In genomic region chr19:49719420-49719819, GRCh38 we compare ENCODE assay signal across 9 cellular contexts. TPM values are rescaled to one million over a fixed set of nuclear protein-coding genes. Genes with fewer than 3 reads are reported as not detected.
DNase-seq lines count a peak whose midpoint lies in the region; ATAC-seq and TF ChIP-seq lines count a peak whose summit lies in the region.
"Not testable (repeated sequence)": the region's sequence is repeated elsewhere in the genome, so short reads cannot be mapped to it uniquely, and the experiment has no call there.
"Had no signal": no experiment of that assay in that cellular context is flagged by ENCODE, and none has a peak within 500 bp of the region (broad histone marks: within the 10 kb centered on the region; RNA-seq: fewer than 3 reads in every experiment).

No MANE protein-coding gene starts in this region.

- H3K9me3 ChIP-seq in CD8-positive, alpha-beta memory T cell (ENCODE audit: low read length); naive thymus-derived CD4-positive, alpha-beta T cell (ENCODE audit: control insufficient read depth in 2 of 3, low read length in 3 of 3): not testable (repeated sequence)

- H3K27me3 ChIP-seq in CD8-positive, alpha-beta memory T cell (ENCODE audit: insufficient read depth, low read length, poor library complexity, severe bottlenecking); naive thymus-derived CD4-positive, alpha-beta T cell (ENCODE audit: control insufficient read depth in 2 of 2, insufficient read depth in 2 of 2, low read length in 2 of 2): not testable (repeated sequence)

- intact Hi-C loops in naive thymus-derived CD4-positive, alpha-beta T cell (cut with micrococcal nuclease), result loop anchor here in 1 of 2 donors (5.0 kb wide), 1 partner anchor 173 kb away; no protein-coding TSS in a partner anchor

- H3K9me3 Mint-ChIP-seq in CD8-positive, alpha-beta memory T cell; activated naive CD4-positive, alpha-beta T cell treated with anti-CD3 and anti-CD28 coated beads, Interleukin-2, amount 10 ng/mL, durations not matched to agents 7 days and 5 days; chondrocyte (ENCODE audit: low read depth); naive thymus-derived CD4-positive, alpha-beta T cell; osteocyte (ENCODE audit: unreplicated experiment): not testable (repeated sequence)
- peaks cover 12% of the 10 kb centered on the region for H3K9me3 Mint-ChIP-seq in WTC11

- not testable (repeated sequence) for H3K27me3 Mint-ChIP-seq in CD8-positive, alpha-beta memory T cell; WTC11 (ENCODE audit: low read depth); activated naive CD4-positive, alpha-beta T cell treated with anti-CD3 and anti-CD28 coated beads, Interleukin-2, amount 10 ng/mL, durations not matched to agents 7 days and 5 days; chondrocyte (ENCODE audit: low read depth); naive thymus-derived CD4-positive, alpha-beta T cell; osteocyte (ENCODE audit: unreplicated experiment)

- CTCF ChIA-PET in CD8-positive, alpha-beta memory T cell (lab: Charles Lee); activated naive CD4-positive, alpha-beta T cell treated with anti-CD3 and anti-CD28 coated beads, Interleukin-2, amount 10 ng/mL, durations not matched to agents 7 days and 5 days (lab: Charles Lee): not testable (repeated sequence)
- CTCF ChIA-PET in WTC11 (lab: Charles Lee), result interaction anchor here (0.6 kb wide), 1 partner anchor 128 kb away, joined by 3 read pairs; no protein-coding TSS in a partner anchor
- CTCF ChIA-PET in naive thymus-derived CD4-positive, alpha-beta T cell (lab: Charles Lee), result interaction anchor here (0.7 kb wide), 1 partner anchor 216 kb away, joined by 3 read pairs; no protein-coding TSS in a partner anchor

- ATAC-seq in WTC11; naive thymus-derived CD4-positive, alpha-beta T cell: not testable (repeated sequence)
- peak; percentile 51 for ATAC-seq in esophagus mucosa

- H3K27ac Mint-ChIP-seq in CD8-positive, alpha-beta memory T cell, result peak overlapping the region in 1 of 8 donors; percentile 24
- 0 out of 2 replicates have a peak overlapping the region, but pooled peaks have one; percentile 42 for H3K27ac Mint-ChIP-seq in WTC11
- H3K27ac Mint-ChIP-seq in activated naive CD4-positive, alpha-beta T cell treated with anti-CD3 and anti-CD28 coated beads, Interleukin-2, amount 10 ng/mL, durations not matched to agents 7 days and 5 days, result not testable (repeated sequence)
- H3K27ac Mint-ChIP-seq in chondrocyte (ENCODE audit: unreplicated experiment), result peak overlapping the region; percentile 70
- H3K27ac Mint-ChIP-seq in naive thymus-derived CD4-positive, alpha-beta T cell, result peak overlapping the region in 6 of 9 donors; percentile 2 to 97 (median 70)
- H3K27ac Mint-ChIP-seq in osteocyte (ENCODE audit: unreplicated experiment), result peak overlapping the region; percentile 93

- H3K4me1 ChIP-seq in CD8-positive, alpha-beta memory T cell (ENCODE audit: insufficient read depth, low read length); naive thymus-derived CD4-positive, alpha-beta T cell (ENCODE audit: control insufficient read depth in 2 of 2, insufficient read depth in 2 of 2, low read length in 2 of 2): not testable (repeated sequence)

- H3K4me3 ChIP-seq in CD8-positive, alpha-beta memory T cell (ENCODE audit: low read length); naive thymus-derived CD4-positive, alpha-beta T cell (ENCODE audit: low read length): not testable (repeated sequence)

- not testable (repeated sequence) for TF ChIP-seq CTCF in WTC11 (IDR thresholded peaks at IDR 0.05); chondrocyte (IDR thresholded peaks at IDR 0.05); osteocyte (IDR thresholded peaks at IDR 0.05)

- DNase-seq in CD8-positive, alpha-beta memory T cell; WTC11 (ENCODE audit: low spot score); activated naive CD4-positive, alpha-beta T cell treated with anti-CD3 and anti-CD28 coated beads, Interleukin-2, amount 10 ng/mL, durations not matched to agents 7 days and 5 days; chondrocyte (ENCODE audit: low spot score); naive thymus-derived CD4-positive, alpha-beta T cell; osteocyte (ENCODE audit: extremely low spot score, unreplicated experiment): not testable (repeated sequence)

- H3K36me3 Mint-ChIP-seq in CD8-positive, alpha-beta memory T cell; WTC11; activated naive CD4-positive, alpha-beta T cell treated with anti-CD3 and anti-CD28 coated beads, Interleukin-2, amount 10 ng/mL, durations not matched to agents 7 days and 5 days; chondrocyte (ENCODE audit: low read depth); osteocyte (ENCODE audit: unreplicated experiment): not testable (repeated sequence)
- H3K36me3 Mint-ChIP-seq in naive thymus-derived CD4-positive, alpha-beta T cell, result peaks cover 0 to 27% (median 5%) of the 10 kb centered on the region in 5 donors

- H3K36me3 ChIP-seq in CD8-positive, alpha-beta memory T cell (ENCODE audit: insufficient read depth, low read length); naive thymus-derived CD4-positive, alpha-beta T cell (ENCODE audit: control insufficient read depth in 2 of 3, insufficient read depth in 3 of 3, low read length in 3 of 3): not testable (repeated sequence)

- POLR2A ChIA-PET in CD8-positive, alpha-beta memory T cell (lab: Charles Lee), result interaction anchor here (0.6 to 0.7 kb wide), 4 partner anchors 30 to 977 kb away, joined by 3 to 5 read pairs (median 4); partner anchors contain the start of gene HSD17B14
- POLR2A ChIA-PET in WTC11 (lab: Charles Lee), result interaction anchor here (0.6 kb wide), 3 partner anchors 12 to 291 kb away, joined by 3 to 5 read pairs (median 4); no protein-coding TSS in a partner anchor
- POLR2A ChIA-PET in naive thymus-derived CD4-positive, alpha-beta T cell (lab: Charles Lee), result interaction anchor here (0.6 kb wide), 1 partner anchor 352 kb away, joined by 3 read pairs; no protein-coding TSS in a partner anchor

- H3K27ac ChIP-seq in CD8-positive, alpha-beta memory T cell (ENCODE audit: low read depth, low read length); naive thymus-derived CD4-positive, alpha-beta T cell (ENCODE audit: low read depth, low read length): not testable (repeated sequence)

- H3K4me3 Mint-ChIP-seq in CD8-positive, alpha-beta memory T cell, result peak overlapping the region in 5 of 7 donors; percentile 24 to 54 (median 36)
- not testable (repeated sequence) for H3K4me3 Mint-ChIP-seq in WTC11; chondrocyte (ENCODE audit: unreplicated experiment); osteocyte (ENCODE audit: unreplicated experiment)
- peak overlapping the region; percentile 21 for H3K4me3 Mint-ChIP-seq in activated naive CD4-positive, alpha-beta T cell treated with anti-CD3 and anti-CD28 coated beads, Interleukin-2, amount 10 ng/mL, durations not matched to agents 7 days and 5 days
- H3K4me3 Mint-ChIP-seq in naive thymus-derived CD4-positive, alpha-beta T cell, result peak overlapping the region in 6 of 10 donors; percentile 6 to 95 (median 52)

- peaks cover 7 to 16% (median 8%) of the 10 kb centered on the region in 3 donors for H3K4me1 Mint-ChIP-seq in CD8-positive, alpha-beta memory T cell
- H3K4me1 Mint-ChIP-seq in WTC11, result not testable (repeated sequence)
- peaks cover 23% of the 10 kb centered on the region for H3K4me1 Mint-ChIP-seq in activated naive CD4-positive, alpha-beta T cell treated with anti-CD3 and anti-CD28 coated beads, Interleukin-2, amount 10 ng/mL, durations not matched to agents 7 days and 5 days
- peaks cover 25% of the 10 kb centered on the region for H3K4me1 Mint-ChIP-seq in chondrocyte (ENCODE audit: low read depth)
- H3K4me1 Mint-ChIP-seq in naive thymus-derived CD4-positive, alpha-beta T cell, result peaks cover 7 to 15% (median 11%) of the 10 kb centered on the region in 7 donors
- H3K4me1 Mint-ChIP-seq in osteocyte (ENCODE audit: unreplicated experiment), result peaks cover 25% of the 10 kb centered on the region

RNA-seq across cellular contexts. Expression of gene CPT1C, which starts 28.5 kb away (rescaled TPM):
- under 1 TPM; 0.66 to 0.84 TPM for total RNA-seq in CD8-positive, alpha-beta memory T cell
- polyA plus RNA-seq in CD8-positive, alpha-beta memory T cell, result not detected
- total RNA-seq in WTC11 (2021) (74.6 to 89.5 TPM (median 85.4 TPM) in 3 replicates), chondrocyte (26.3 to 30.7 TPM (median 27.3 TPM) in 3 replicates), esophagus mucosa (1.1 TPM), osteocyte (44.2 and 48.8 TPM in 2 replicates)
- total RNA-seq in naive thymus-derived CD4-positive, alpha-beta T cell, result 1 to 10 TPM in 4 of 5 experiments, under 1 TPM in 1; 0.96 to 6.0 (median 1.5) TPM
- polyA plus RNA-seq in naive thymus-derived CD4-positive, alpha-beta T cell, result 1 to 10 TPM in 1 of 2 donors, not detected in 1; 1.7 TPM

RNA-seq across cellular contexts. Expression of gene ADM5, which starts 30.0 kb away (rescaled TPM):
- 1 to 10 TPM; 6.9 to 7.2 TPM for total RNA-seq in CD8-positive, alpha-beta memory T cell
- 0.91 TPM for polyA plus RNA-seq in CD8-positive, alpha-beta memory T cell
- total RNA-seq in WTC11 (2021) (5.9 to 6.7 TPM (median 6.2 TPM) in 3 replicates), chondrocyte (0.49 to 1.4 TPM (median 0.52 TPM) in 3 replicates), esophagus mucosa (0.92 TPM), osteocyte (0.73 and 1.5 TPM in 2 replicates)
- total RNA-seq in naive thymus-derived CD4-positive, alpha-beta T cell, result 1 to 10 TPM; 2.8 to 7.5 (median 4.6) TPM
- polyA plus RNA-seq in naive thymus-derived CD4-positive, alpha-beta T cell, result under 1 TPM in 1 of 2 donors, not detected in 1; 0.34 TPM

RNA-seq across cellular contexts. Expression of gene PRMT1, which starts 42.3 kb away (rescaled TPM):
- 100 to 1,000 TPM; 529 to 537 TPM for total RNA-seq in CD8-positive, alpha-beta memory T cell
- polyA plus RNA-seq in CD8-positive, alpha-beta memory T cell, result 135 TPM
- total RNA-seq in WTC11 (2021) (500 to 527 TPM (median 518 TPM) in 3 replicates), chondrocyte (97.7 to 105 TPM (median 98.0 TPM) in 3 replicates), esophagus mucosa (99.0 TPM), osteocyte (121 and 126 TPM in 2 replicates)
- 100 to 1,000 TPM in 1 of 5 experiments, 10 to 100 TPM in 4; 73.1 to 169 (median 95.3) TPM for total RNA-seq in naive thymus-derived CD4-positive, alpha-beta T cell
- 100 to 1,000 TPM; 126 to 145 TPM for polyA plus RNA-seq in naive thymus-derived CD4-positive, alpha-beta T cell

RNA-seq across cellular contexts. Expression of gene TSKS, which starts 43.7 kb away (rescaled TPM):
- under 1 TPM; 0.42 to 0.79 TPM for total RNA-seq in CD8-positive, alpha-beta memory T cell
- not detected for polyA plus RNA-seq in CD8-positive, alpha-beta memory T cell
- total RNA-seq in WTC11 (2021), result 0.30 to 0.55 TPM (median 0.48 TPM) in 3 replicates
- total RNA-seq in chondrocyte, result not detected in 3 replicates
- 0.12 TPM for total RNA-seq in esophagus mucosa
- 1 to 10 TPM; 1.4 to 3.6 (median 2.8) TPM for total RNA-seq in naive thymus-derived CD4-positive, alpha-beta T cell
- polyA plus RNA-seq in naive thymus-derived CD4-positive, alpha-beta T cell, result 1 to 10 TPM in 1 of 2 donors, under 1 TPM in 1; 0.51 to 1.1 TPM
- not detected in 2 replicates for total RNA-seq in osteocyte
- total RNA-seq: H4 had no signal
- polyA plus RNA-seq: AG04450 had no signal

RNA-seq across cellular contexts. Expression of gene AP2A1, which starts 47.4 kb away (rescaled TPM):
- 10 to 100 TPM; 82.5 to 87.7 TPM for total RNA-seq in CD8-positive, alpha-beta memory T cell
- 10.1 TPM for polyA plus RNA-seq in CD8-positive, alpha-beta memory T cell
- total RNA-seq in WTC11 (2021) (119 to 127 TPM (median 120 TPM) in 3 replicates), chondrocyte (144 to 149 TPM (median 146 TPM) in 3 replicates), esophagus mucosa (54.0 TPM), osteocyte (130 and 133 TPM in 2 replicates)
- 10 to 100 TPM; 38.2 to 83.3 (median 56.7) TPM for total RNA-seq in naive thymus-derived CD4-positive, alpha-beta T cell
- polyA plus RNA-seq in naive thymus-derived CD4-positive, alpha-beta T cell, result 1 to 10 TPM; 3.8 to 8.3 TPM
